ENCODE assay signal across 1 cellular context in genomic region chr4:32147446-32148064, GRCh38.
TF ChIP-seq lines count a peak whose summit lies in the region.

No MANE protein-coding gene starts in this region.

TF ChIP-seq in GM23338, 12 proteins besides CTCF, POLR2A, EP300 and RAD21 (continued from another document):
- no peak for TF ChIP-seq POLR2AphosphoS5 (IDR thresholded peaks at IDR 0.05; ENCODE audit: low read depth)
- TF ChIP-seq, protein P1, sequence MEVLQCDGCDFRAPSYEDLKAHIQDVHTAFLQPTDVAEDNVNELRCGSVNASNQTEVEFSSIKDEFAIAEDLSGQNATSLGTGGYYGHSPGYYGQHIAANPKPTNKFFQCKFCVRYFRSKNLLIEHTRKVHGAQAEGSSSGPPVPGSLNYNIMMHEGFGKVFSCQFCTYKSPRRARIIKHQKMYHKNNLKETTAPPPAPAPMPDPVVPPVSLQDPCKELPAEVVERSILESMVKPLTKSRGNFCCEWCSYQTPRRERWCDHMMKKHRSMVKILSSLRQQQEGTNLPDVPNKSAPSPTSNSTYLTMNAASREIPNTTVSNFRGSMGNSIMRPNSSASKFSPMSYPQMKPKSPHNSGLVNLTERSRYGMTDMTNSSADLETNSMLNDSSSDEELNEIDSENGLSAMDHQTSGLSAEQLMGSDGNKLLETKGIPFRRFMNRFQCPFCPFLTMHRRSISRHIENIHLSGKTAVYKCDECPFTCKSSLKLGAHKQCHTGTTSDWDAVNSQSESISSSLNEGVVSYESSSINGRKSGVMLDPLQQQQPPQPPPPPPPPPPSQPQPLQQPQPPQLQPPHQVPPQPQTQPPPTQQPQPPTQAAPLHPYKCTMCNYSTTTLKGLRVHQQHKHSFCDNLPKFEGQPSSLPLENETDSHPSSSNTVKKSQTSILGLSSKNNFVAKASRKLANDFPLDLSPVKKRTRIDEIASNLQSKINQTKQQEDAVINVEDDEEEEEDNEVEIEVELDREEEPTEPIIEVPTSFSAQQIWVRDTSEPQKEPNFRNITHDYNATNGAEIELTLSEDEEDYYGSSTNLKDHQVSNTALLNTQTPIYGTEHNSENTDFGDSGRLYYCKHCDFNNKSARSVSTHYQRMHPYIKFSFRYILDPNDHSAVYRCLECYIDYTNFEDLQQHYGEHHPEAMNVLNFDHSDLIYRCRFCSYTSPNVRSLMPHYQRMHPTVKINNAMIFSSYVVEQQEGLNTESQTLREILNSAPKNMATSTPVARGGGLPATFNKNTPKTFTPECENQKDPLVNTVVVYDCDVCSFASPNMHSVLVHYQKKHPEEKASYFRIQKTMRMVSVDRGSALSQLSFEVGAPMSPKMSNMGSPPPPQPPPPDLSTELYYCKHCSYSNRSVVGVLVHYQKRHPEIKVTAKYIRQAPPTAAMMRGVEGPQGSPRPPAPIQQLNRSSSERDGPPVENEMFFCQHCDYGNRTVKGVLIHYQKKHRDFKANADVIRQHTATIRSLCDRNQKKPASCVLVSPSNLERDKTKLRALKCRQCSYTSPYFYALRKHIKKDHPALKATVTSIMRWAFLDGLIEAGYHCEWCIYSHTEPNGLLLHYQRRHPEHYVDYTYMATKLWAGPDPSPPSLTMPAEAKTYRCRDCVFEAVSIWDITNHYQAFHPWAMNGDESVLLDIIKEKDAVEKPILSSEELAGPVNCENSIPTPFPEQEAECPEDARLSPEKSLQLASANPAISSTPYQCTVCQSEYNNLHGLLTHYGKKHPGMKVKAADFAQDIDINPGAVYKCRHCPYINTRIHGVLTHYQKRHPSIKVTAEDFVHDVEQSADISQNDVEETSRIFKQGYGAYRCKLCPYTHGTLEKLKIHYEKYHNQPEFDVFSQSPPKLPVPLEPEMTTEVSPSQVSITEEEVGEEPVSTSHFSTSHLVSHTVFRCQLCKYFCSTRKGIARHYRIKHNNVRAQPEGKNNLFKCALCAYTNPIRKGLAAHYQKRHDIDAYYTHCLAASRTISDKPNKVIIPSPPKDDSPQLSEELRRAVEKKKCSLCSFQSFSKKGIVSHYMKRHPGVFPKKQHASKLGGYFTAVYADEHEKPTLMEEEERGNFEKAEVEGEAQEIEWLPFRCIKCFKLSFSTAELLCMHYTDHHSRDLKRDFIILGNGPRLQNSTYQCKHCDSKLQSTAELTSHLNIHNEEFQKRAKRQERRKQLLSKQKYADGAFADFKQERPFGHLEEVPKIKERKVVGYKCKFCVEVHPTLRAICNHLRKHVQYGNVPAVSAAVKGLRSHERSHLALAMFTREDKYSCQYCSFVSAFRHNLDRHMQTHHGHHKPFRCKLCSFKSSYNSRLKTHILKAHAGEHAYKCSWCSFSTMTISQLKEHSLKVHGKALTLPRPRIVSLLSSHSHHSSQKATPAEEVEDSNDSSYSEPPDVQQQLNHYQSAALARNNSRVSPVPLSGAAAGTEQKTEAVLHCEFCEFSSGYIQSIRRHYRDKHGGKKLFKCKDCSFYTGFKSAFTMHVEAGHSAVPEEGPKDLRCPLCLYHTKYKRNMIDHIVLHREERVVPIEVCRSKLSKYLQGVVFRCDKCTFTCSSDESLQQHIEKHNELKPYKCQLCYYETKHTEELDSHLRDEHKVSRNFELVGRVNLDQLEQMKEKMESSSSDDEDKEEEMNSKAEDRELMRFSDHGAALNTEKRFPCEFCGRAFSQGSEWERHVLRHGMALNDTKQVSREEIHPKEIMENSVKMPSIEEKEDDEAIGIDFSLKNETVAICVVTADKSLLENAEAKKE (CRISPR knock-in tag; IDR thresholded peaks at IDR 0.05): no peak
- TF ChIP-seq NANOG (IDR thresholded peaks at IDR 0.05; ENCODE audit: borderline replicate concordance): no peak
- no peak for TF ChIP-seq CREB1 (CRISPR knock-in tag; IDR thresholded peaks at IDR 0.05; ENCODE audit: low read depth)
